8 cellular contexts compared by ENCODE assay signal in the genomic region with DNA sequence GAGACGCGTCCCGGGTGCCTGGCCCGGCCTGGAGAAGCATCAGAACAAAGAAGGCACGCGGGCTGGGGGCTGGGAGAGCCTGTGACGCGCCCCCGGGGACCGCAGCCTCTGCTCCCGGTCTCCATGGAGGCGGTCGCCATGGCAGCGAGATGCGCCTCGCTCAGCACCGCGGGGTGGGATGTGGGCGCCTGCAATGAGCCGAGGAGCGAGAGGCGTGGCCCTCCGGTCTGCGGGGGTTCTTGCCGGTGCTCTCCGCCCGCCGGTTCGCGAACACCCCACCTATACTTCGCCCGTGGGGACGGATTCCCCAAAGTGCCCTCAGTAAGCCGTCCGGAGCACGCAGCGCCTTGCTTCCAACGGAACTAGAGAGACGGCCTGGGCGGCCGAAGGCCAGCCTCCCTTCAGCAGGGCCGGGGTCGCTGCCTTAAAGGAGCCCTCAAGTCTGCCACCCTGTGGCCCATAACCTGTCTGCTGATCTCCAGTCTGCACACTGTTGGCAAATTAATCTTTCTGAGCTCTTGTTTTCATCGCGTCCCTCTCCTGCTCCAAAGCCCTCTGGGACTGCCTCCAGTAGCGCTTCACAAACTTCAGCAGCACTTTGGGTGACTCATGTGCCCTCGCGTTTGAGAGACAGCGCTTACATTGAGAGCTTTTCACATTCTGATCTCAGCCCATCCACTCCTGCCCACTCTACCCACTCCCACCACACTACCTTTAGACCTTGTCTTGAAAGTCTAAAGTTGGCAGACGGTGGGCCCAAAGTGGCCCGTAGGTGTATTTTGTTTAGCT. TPM values are rescaled to one million over a fixed set of nuclear protein-coding genes. Genes with fewer than 3 reads are reported as not detected.
DNase-seq lines count a peak whose midpoint lies in the region; ATAC-seq, FAIRE-seq and TF ChIP-seq lines count a peak whose summit lies in the region.

No MANE protein-coding gene starts in this region.

- H3K4me1 ChIP-seq in BE2C (peaks cover 6% of the 10 kb centered on the region), endocrine pancreas (ENCODE audit: control insufficient read depth, insufficient read depth, low read length) (no peaks in the 10 kb centered on the region)

- FAIRE-seq in GM19239 (lab: Jason Lieb, UNC), result peak; percentile 89

- TF ChIP-seq CTCF in BE2C (IDR thresholded peaks at IDR 0.05; ENCODE audit: low read depth, low read length) (peak; percentile 79), mesothelial cell of epicardium (IDR thresholded peaks at IDR 0.05; ENCODE audit: unreplicated experiment) (peak; percentile 43)

- peak overlapping the region; percentile 87 for H3K9ac ChIP-seq in endocrine pancreas (ENCODE audit: control insufficient read depth, insufficient read depth, low read length)

- H3K36me3 ChIP-seq in BE2C, result no peaks in the 10 kb centered on the region
- H3K36me3 ChIP-seq in endocrine pancreas (ENCODE audit: control insufficient read depth, insufficient read depth, low read length), result no peaks in the 10 kb centered on the region

- H3K4me3 Mint-ChIP-seq in mesothelial cell of epicardium, result peak overlapping the region; percentile 82

- H3K9me3 Mint-ChIP-seq in mesothelial cell of epicardium, result no peaks in the 10 kb centered on the region

- H3K27me3 Mint-ChIP-seq in mesothelial cell of epicardium (ENCODE audit: low read depth), result no peaks in the 10 kb centered on the region

- peak; percentile 92 for DNase-seq in BE2C
- no peak for DNase-seq in GM19239 (ENCODE audit: insufficient read length, low spot score)
- peak; percentile 63 for DNase-seq in NK-92 treated with Interleukin-12 subunit alpha and Interleukin-12 subunit beta, amount 100 ng/mL, for 24 hours (lab: John Stamatoyannopoulos, UW)
- DNase-seq in activated CD8-positive, alpha-beta memory T cell treated with anti-CD3 and anti-CD28 coated beads for 4 hours (ENCODE audit: low read depth in 2 of 2), result peak; percentile 60 to 77
- DNase-seq in mesothelial cell of epicardium (ENCODE audit: low spot score in 2 of 2, unreplicated experiment in 2 of 2), result peak; percentile 73 to 85
- DNase-seq in stimulated activated CD8-positive, alpha-beta memory T cell treated with anti-CD3 and anti-CD28 coated beads, Interleukin-15, amount 100 ng/mL, for 4 hours (ENCODE audit: low read depth in 2 of 2), result peak; percentile 68 to 73

- no peaks in the 10 kb centered on the region for H3K9me3 ChIP-seq in BE2C
- no peaks in the 10 kb centered on the region for H3K9me3 ChIP-seq in endocrine pancreas (ENCODE audit: control insufficient read depth, low read length)

- no peaks in the 10 kb centered on the region for H3K27me3 ChIP-seq in BE2C
- no peaks in the 10 kb centered on the region for H3K27me3 ChIP-seq in endocrine pancreas (ENCODE audit: control insufficient read depth, insufficient read depth, low read length)

- peak; percentile 21 for ATAC-seq in HG03521 (IDR thresholded peaks at IDR 0.05; ENCODE audit: unreplicated experiment)

- peaks cover 22% of the 10 kb centered on the region for H3K4me1 Mint-ChIP-seq in mesothelial cell of epicardium

- H3K36me3 Mint-ChIP-seq in mesothelial cell of epicardium, result no peaks in the 10 kb centered on the region

- peak overlapping the region; percentile 94 for H3K27ac Mint-ChIP-seq in mesothelial cell of epicardium

- H3K4me3 ChIP-seq in BE2C (ENCODE audit: low read depth, low read length) (peak overlapping the region; percentile 91), endocrine pancreas (ENCODE audit: control insufficient read depth, insufficient read depth, low read length) (no peak overlapping the region)

RNA-seq across cellular contexts. Expression of a gene that starts 1.0 kb away (rescaled TPM):
- 151 TPM for polyA plus RNA-seq in BE2C (2012; ENCODE audit: insufficient read depth, insufficient read length, low read depth)
- 24.3 to 26.5 TPM (median 24.9 TPM) in 3 replicates for total RNA-seq in mesothelial cell of epicardium

RNA-seq across cellular contexts. Expression of a gene that starts 12.7 kb away (rescaled TPM):
- 0.65 TPM for polyA plus RNA-seq in BE2C (2012; ENCODE audit: insufficient read depth, insufficient read length, low read depth)
- total RNA-seq in mesothelial cell of epicardium, result 0.27 to 0.40 TPM (median 0.34 TPM) in 3 replicates

RNA-seq across cellular contexts. Expression of a gene that starts 18.0 kb away (rescaled TPM):
- polyA plus RNA-seq in BE2C (2012; ENCODE audit: insufficient read depth, insufficient read length, low read depth), result 181 TPM
- total RNA-seq in mesothelial cell of epicardium, result 63.0 to 64.2 TPM (median 63.0 TPM) in 3 replicates

RNA-seq across cellular contexts. Expression of a gene that starts 27.6 kb away (rescaled TPM):
- 87.2 TPM for polyA plus RNA-seq in BE2C (2012; ENCODE audit: insufficient read depth, insufficient read length, low read depth)
- total RNA-seq in mesothelial cell of epicardium, result 29.4 to 33.9 TPM (median 29.6 TPM) in 3 replicates

RNA-seq across cellular contexts. Expression of a gene that starts 36.1 kb away (rescaled TPM):
- polyA plus RNA-seq in BE2C (2012; ENCODE audit: insufficient read depth, insufficient read length, low read depth), result 1.6 TPM
- 11.5 to 13.0 TPM (median 12.0 TPM) in 3 replicates for total RNA-seq in mesothelial cell of epicardium
